In genomic region chr22:46762238-46763050, GRCh38 we compare ENCODE assay signal across 1 cellular context.
A peak's percentile ranks its signal among the peaks of the same experiment; 100 is the strongest.
TF ChIP-seq lines count a peak whose summit lies in the region.

TSS of gene TBC1D22A (plus strand) at chr22:46762650. CDS start at chr22:46762787, 137 bp downstream.

TF ChIP-seq in GM12878, 131 proteins besides CTCF, POLR2A, EP300 and RAD21 (continued from another document):
- TF ChIP-seq SKIL (IDR thresholded peaks at IDR 0.05; ENCODE audit: low read depth, poor library complexity, severe bottlenecking) (no peak), YY1 (IDR thresholded peaks at IDR 0.05; ENCODE audit: low read depth, low read length) (no peak; the same call in 1 of the 2 replicates), DPF2 (IDR thresholded peaks at IDR 0.05) (0 out of 2 replicates have a peak, but pooled peaks have one; percentile 27), HCFC1 (IDR thresholded peaks at IDR 0.05; ENCODE audit: low read length) (peak; percentile 75)
